22 cellular contexts compared by ENCODE assay signal in genomic region chr9:88810826-88811225, GRCh38.
"Had no signal": no experiment of that assay in that cellular context is flagged by ENCODE, and none has a peak within 500 bp of the region (broad histone marks: within the 10 kb centered on the region; RNA-seq: fewer than 3 reads in every experiment).

No MANE protein-coding gene starts in this region.

- H3K4me3 Mint-ChIP-seq: effector memory CD8-positive, alpha-beta T cell; immature natural killer cell; naive thymus-derived CD4-positive, alpha-beta T cell; neural crest cell; type B pancreatic cell had no signal

- H3K36me3 Mint-ChIP-seq: immature natural killer cell; naive thymus-derived CD4-positive, alpha-beta T cell; type B pancreatic cell had no signal

- H3K36me3 ChIP-seq: esophagus muscularis mucosa, gastrocnemius medialis, left ventricle myocardium inferior, lower lobe of right lung, ovary, vagina had no signal

- H3K9me3 Mint-ChIP-seq: immature natural killer cell, type B pancreatic cell had no signal

- H3K27me3 Mint-ChIP-seq: progenitor cell of endocrine pancreas had no signal

- H3K4me1 ChIP-seq: gastrocnemius medialis, lower lobe of right lung had no signal

- H3K27ac ChIP-seq: epithelial cell of prostate, esophagus muscularis mucosa, gastrocnemius medialis, left ventricle myocardium inferior, lower lobe of right lung, ovary, vagina had no signal

- H3K27ac Mint-ChIP-seq: effector memory CD8-positive, alpha-beta T cell; immature natural killer cell; naive thymus-derived CD4-positive, alpha-beta T cell; progenitor cell of endocrine pancreas; type B pancreatic cell had no signal

- H3K9me3 ChIP-seq: esophagus muscularis mucosa, gastrocnemius medialis, left ventricle myocardium inferior, lower lobe of right lung, ovary, vagina had no signal

- H3K4me3 ChIP-seq: esophagus muscularis mucosa, gastrocnemius medialis, left ventricle myocardium inferior, lower lobe of right lung, ovary, vagina had no signal

- H3K4me1 Mint-ChIP-seq: immature natural killer cell had no signal

- H3K27me3 ChIP-seq: esophagus muscularis mucosa, gastrocnemius medialis, ovary, vagina had no signal

- DNase-seq: cortex of kidney; effector memory CD8-positive, alpha-beta T cell; gastrocnemius medialis; glutamatergic neuron; immature natural killer cell; kidney; left cardiac atrium; left ventricle myocardium inferior; lower lobe of right lung; mesendoderm; naive thymus-derived CD4-positive, alpha-beta T cell; ovary; right cardiac atrium; small intestine; stimulated activated CD4-positive, alpha-beta T cell treated with anti-CD3 and anti-CD28 coated beads, Interleukin-2, amount 100 ng/mL, for 48 hours; stimulated activated naive CD4-positive, alpha-beta T cell treated with Interleukin-2 at 50 U/mL for 16 hours had no signal
